Comparison of ENCODE assay signal across 1 cellular context in the genomic region with DNA sequence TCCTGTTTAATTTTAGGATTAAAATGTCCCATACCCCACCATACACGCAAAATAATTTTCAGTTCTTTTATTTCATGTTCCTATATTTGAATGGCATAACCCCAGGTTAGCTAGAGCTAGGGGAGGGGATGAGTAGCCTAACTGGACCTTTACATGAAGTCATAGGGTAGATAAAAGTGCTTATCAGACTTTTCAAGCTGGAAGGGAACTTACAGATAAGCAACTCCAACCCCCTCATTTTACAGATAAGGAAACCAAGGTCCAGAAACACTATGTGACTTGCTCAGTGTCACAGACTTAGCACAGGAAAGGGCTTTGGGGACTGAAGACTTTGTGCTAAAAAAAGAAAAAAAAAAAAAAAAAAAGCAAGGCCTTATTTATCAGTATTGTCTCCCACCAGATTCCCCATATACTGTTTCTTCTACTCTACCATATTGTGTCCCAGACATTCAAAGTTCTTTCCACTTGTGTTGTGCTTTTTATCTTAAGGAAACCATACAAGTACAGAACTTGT.
TF ChIP-seq lines count a peak whose summit lies in the region.

No MANE protein-coding gene starts in this region.

TF ChIP-seq in K562, 482 proteins besides CTCF, POLR2A, EP300 and RAD21 (continued from another document and continues in another):
- TF ChIP-seq, protein P1, sequence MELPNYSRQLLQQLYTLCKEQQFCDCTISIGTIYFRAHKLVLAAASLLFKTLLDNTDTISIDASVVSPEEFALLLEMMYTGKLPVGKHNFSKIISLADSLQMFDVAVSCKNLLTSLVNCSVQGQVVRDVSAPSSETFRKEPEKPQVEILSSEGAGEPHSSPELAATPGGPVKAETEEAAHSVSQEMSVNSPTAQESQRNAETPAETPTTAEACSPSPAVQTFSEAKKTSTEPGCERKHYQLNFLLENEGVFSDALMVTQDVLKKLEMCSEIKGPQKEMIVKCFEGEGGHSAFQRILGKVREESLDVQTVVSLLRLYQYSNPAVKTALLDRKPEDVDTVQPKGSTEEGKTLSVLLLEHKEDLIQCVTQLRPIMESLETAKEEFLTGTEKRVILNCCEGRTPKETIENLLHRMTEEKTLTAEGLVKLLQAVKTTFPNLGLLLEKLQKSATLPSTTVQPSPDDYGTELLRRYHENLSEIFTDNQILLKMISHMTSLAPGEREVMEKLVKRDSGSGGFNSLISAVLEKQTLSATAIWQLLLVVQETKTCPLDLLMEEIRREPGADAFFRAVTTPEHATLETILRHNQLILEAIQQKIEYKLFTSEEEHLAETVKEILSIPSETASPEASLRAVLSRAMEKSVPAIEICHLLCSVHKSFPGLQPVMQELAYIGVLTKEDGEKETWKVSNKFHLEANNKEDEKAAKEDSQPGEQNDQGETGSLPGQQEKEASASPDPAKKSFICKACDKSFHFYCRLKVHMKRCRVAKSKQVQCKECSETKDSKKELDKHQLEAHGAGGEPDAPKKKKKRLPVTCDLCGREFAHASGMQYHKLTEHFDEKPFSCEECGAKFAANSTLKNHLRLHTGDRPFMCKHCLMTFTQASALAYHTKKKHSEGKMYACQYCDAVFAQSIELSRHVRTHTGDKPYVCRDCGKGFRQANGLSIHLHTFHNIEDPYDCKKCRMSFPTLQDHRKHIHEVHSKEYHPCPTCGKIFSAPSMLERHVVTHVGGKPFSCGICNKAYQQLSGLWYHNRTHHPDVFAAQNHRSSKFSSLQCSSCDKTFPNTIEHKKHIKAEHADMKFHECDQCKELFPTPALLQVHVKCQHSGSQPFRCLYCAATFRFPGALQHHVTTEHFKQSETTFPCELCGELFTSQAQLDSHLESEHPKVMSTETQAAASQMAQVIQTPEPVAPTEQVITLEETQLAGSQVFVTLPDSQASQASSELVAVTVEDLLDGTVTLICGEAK (IDR thresholded peaks at IDR 0.05): no peak
- TF ChIP-seq, protein P1 (CRISPR knock-in tag; IDR thresholded peaks at IDR 0.05): no peak
- TF ChIP-seq, protein P2, sequence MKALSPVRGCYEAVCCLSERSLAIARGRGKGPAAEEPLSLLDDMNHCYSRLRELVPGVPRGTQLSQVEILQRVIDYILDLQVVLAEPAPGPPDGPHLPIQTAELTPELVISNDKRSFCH (CRISPR knock-in tag; IDR thresholded peaks at IDR 0.05): no peak
- TF ChIP-seq, protein P2 (tag; IDR thresholded peaks at IDR 0.05): 0 out of 2 replicates have a peak, but pooled peaks have one; percentile 46
- TF ChIP-seq PTTG1 (tag; IDR thresholded peaks at IDR 0.05; ENCODE audit: low read depth) (0 out of 2 replicates have a peak, but pooled peaks have one; percentile 34), MYNN (IDR thresholded peaks at IDR 0.05) (peak; percentile 64; the same call in 1 of the 2 replicates), MYNN (CRISPR knock-in tag; IDR thresholded peaks at IDR 0.05) (no peak), ZNF696 (CRISPR knock-in tag; conservative IDR thresholded peaks at IDR 0.05) (no peak), ZNF184 (CRISPR knock-in tag; IDR thresholded peaks at IDR 0.05) (no peak), HMG20B (CRISPR knock-in tag; IDR thresholded peaks at IDR 0.05) (no peak), RBM22 (IDR thresholded peaks at IDR 0.05; ENCODE audit: low read depth, low read length, poor library complexity, severe bottlenecking) (no peak), GABPB2 (CRISPR knock-in tag; conservative IDR thresholded peaks at IDR 0.05) (no peak), WHSC1 (IDR thresholded peaks at IDR 0.05; ENCODE audit: low read length) (no peak), KLF10 (CRISPR knock-in tag; IDR thresholded peaks at IDR 0.05) (no peak), JUND (IDR thresholded peaks at IDR 0.05; ENCODE audit: borderline replicate concordance, low read depth, low read length) (peak; percentile 98), JUND (tag; IDR thresholded peaks at IDR 0.05; ENCODE audit: borderline replicate concordance, low read depth, low read length) (peak; percentile 96; the same call in 2 of the 3 replicates), DNMT1 (IDR thresholded peaks at IDR 0.05) (no peak), SRSF7 (optimal IDR thresholded peaks at IDR 0.05; ENCODE audit: low read depth, low read length) (no peak), ASH1L (IDR thresholded peaks at IDR 0.05; ENCODE audit: borderline replicate concordance, low read depth, partially characterized antibody) (no peak), MCM3 (IDR thresholded peaks at IDR 0.05) (no peak), PHTF2 (CRISPR knock-in tag; IDR thresholded peaks at IDR 0.05) (no peak), KDM1A (IDR thresholded peaks at IDR 0.05) (peak; percentile 89 to 94), RBM15 (IDR thresholded peaks at IDR 0.05; ENCODE audit: insufficient read depth, low read length) (no peak), ILK (tag; IDR thresholded peaks at IDR 0.05; ENCODE audit: borderline replicate concordance, low read depth) (no peak), ETV5 (CRISPR knock-in tag; IDR thresholded peaks at IDR 0.05; ENCODE audit: low read depth) (no peak), RBM17 (IDR thresholded peaks at IDR 0.05; ENCODE audit: borderline replicate concordance, low read depth, low read length) (no peak), SREBF2 (CRISPR knock-in tag; IDR thresholded peaks at IDR 0.05) (no peak), SRSF1 (IDR thresholded peaks at IDR 0.05; ENCODE audit: low read depth, low read length) (no peak), ZNF695 (CRISPR knock-in tag; IDR thresholded peaks at IDR 0.05) (no peak), ZBED1 (IDR thresholded peaks at IDR 0.05) (peak; percentile 76; the same call in 1 of the 2 replicates), DPF2 (IDR thresholded peaks at IDR 0.05) (peak; percentile 100)
- TF ChIP-seq, protein P3, sequence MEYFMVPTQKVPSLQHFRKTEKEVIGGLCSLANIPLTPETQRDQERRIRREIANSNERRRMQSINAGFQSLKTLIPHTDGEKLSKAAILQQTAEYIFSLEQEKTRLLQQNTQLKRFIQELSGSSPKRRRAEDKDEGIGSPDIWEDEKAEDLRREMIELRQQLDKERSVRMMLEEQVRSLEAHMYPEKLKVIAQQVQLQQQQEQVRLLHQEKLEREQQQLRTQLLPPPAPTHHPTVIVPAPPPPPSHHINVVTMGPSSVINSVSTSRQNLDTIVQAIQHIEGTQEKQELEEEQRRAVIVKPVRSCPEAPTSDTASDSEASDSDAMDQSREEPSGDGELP (CRISPR knock-in tag; IDR thresholded peaks at IDR 0.05; ENCODE audit: borderline replicate concordance): no peak
- TF ChIP-seq, protein P4, sequence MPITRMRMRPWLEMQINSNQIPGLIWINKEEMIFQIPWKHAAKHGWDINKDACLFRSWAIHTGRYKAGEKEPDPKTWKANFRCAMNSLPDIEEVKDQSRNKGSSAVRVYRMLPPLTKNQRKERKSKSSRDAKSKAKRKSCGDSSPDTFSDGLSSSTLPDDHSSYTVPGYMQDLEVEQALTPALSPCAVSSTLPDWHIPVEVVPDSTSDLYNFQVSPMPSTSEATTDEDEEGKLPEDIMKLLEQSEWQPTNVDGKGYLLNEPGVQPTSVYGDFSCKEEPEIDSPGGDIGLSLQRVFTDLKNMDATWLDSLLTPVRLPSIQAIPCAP (CRISPR knock-in tag; IDR thresholded peaks at IDR 0.05; ENCODE audit: borderline replicate concordance): no peak
- TF ChIP-seq, protein P5, sequence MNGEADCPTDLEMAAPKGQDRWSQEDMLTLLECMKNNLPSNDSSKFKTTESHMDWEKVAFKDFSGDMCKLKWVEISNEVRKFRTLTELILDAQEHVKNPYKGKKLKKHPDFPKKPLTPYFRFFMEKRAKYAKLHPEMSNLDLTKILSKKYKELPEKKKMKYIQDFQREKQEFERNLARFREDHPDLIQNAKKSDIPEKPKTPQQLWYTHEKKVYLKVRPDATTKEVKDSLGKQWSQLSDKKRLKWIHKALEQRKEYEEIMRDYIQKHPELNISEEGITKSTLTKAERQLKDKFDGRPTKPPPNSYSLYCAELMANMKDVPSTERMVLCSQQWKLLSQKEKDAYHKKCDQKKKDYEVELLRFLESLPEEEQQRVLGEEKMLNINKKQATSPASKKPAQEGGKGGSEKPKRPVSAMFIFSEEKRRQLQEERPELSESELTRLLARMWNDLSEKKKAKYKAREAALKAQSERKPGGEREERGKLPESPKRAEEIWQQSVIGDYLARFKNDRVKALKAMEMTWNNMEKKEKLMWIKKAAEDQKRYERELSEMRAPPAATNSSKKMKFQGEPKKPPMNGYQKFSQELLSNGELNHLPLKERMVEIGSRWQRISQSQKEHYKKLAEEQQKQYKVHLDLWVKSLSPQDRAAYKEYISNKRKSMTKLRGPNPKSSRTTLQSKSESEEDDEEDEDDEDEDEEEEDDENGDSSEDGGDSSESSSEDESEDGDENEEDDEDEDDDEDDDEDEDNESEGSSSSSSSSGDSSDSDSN (IDR thresholded peaks at IDR 0.05; ENCODE audit: borderline replicate concordance in 1 of 2, low read depth in 2 of 2, low read length in 2 of 2): 0 out of 4 replicates have a peak, but pooled peaks of 1 of the 2 experiments have one; percentile 13
- TF ChIP-seq, protein P6, sequence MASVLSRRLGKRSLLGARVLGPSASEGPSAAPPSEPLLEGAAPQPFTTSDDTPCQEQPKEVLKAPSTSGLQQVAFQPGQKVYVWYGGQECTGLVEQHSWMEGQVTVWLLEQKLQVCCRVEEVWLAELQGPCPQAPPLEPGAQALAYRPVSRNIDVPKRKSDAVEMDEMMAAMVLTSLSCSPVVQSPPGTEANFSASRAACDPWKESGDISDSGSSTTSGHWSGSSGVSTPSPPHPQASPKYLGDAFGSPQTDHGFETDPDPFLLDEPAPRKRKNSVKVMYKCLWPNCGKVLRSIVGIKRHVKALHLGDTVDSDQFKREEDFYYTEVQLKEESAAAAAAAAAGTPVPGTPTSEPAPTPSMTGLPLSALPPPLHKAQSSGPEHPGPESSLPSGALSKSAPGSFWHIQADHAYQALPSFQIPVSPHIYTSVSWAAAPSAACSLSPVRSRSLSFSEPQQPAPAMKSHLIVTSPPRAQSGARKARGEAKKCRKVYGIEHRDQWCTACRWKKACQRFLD (CRISPR knock-in tag; IDR thresholded peaks at IDR 0.05): peak; percentile 90; the same call in 1 of the 2 replicates
- TF ChIP-seq, protein P7, sequence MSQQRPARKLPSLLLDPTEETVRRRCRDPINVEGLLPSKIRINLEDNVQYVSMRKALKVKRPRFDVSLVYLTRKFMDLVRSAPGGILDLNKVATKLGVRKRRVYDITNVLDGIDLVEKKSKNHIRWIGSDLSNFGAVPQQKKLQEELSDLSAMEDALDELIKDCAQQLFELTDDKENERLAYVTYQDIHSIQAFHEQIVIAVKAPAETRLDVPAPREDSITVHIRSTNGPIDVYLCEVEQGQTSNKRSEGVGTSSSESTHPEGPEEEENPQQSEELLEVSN (IDR thresholded peaks at IDR 0.05; ENCODE audit: borderline replicate concordance in 1 of 2, extremely low read depth in 1 of 2, insufficient read depth in 1 of 2, insufficient read length in 1 of 2, low read depth in 1 of 2, low read length in 1 of 2, poor library complexity in 1 of 2, severe bottlenecking in 1 of 2): no peak
- TF ChIP-seq, protein P8, sequence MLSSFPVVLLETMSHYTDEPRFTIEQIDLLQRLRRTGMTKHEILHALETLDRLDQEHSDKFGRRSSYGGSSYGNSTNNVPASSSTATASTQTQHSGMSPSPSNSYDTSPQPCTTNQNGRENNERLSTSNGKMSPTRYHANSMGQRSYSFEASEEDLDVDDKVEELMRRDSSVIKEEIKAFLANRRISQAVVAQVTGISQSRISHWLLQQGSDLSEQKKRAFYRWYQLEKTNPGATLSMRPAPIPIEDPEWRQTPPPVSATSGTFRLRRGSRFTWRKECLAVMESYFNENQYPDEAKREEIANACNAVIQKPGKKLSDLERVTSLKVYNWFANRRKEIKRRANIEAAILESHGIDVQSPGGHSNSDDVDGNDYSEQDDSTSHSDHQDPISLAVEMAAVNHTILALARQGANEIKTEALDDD (IDR thresholded peaks at IDR 0.05): peak; percentile 94
- TF ChIP-seq, protein P9, sequence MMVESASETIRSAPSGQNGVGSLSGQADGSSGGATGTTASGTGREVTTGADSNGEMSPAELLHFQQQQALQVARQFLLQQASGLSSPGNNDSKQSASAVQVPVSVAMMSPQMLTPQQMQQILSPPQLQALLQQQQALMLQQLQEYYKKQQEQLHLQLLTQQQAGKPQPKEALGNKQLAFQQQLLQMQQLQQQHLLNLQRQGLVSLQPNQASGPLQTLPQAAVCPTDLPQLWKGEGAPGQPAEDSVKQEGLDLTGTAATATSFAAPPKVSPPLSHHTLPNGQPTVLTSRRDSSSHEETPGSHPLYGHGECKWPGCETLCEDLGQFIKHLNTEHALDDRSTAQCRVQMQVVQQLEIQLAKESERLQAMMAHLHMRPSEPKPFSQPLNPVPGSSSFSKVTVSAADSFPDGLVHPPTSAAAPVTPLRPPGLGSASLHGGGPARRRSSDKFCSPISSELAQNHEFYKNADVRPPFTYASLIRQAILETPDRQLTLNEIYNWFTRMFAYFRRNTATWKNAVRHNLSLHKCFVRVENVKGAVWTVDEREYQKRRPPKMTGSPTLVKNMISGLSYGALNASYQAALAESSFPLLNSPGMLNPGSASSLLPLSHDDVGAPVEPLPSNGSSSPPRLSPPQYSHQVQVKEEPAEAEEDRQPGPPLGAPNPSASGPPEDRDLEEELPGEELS (CRISPR knock-in tag; IDR thresholded peaks at IDR 0.05; ENCODE audit: borderline replicate concordance): no peak
